ENCODE assay signal across 20 cellular contexts in genomic region chr6:88775866-88776571, GRCh38.
"Had no signal": no experiment of that assay in that cellular context is flagged by ENCODE, and none has a peak within 500 bp of the region (broad histone marks: within the 10 kb centered on the region; RNA-seq: fewer than 3 reads in every experiment).

No MANE protein-coding gene starts in this region.

- H3K4me3 Mint-ChIP-seq: activated naive CD4-positive, alpha-beta T cell treated with anti-CD3 and anti-CD28 coated beads, Interleukin-2, amount 10 ng/mL, durations not matched to agents 7 days and 5 days; activated T-helper 1 cell treated with anti-CD3 and anti-CD28 coated beads, Interleukin-12 subunit alpha, Interleukin-12 subunit beta, Interleukin-2, Interleukin-4 antibody, amounts not matched to agents 30 ng/mL and 10 ng/mL and 1 ng/mL, durations not matched to agents 14 hours and 24 hours and 36 hours; dendritic cell treated with granulocyte-macrophage colony-stimulating factor and Interleukin-4, amounts not matched to agents 40 ng/mL and 50 ng/mL, for 4 days; effector memory CD8-positive, alpha-beta T cell; nephron progenitor cell; T-cell had no signal

- H3K27me3 Mint-ChIP-seq: activated naive CD4-positive, alpha-beta T cell treated with anti-CD3 and anti-CD28 coated beads, Interleukin-2, amount 10 ng/mL, durations not matched to agents 7 days and 5 days; dendritic cell treated with granulocyte-macrophage colony-stimulating factor and Interleukin-4, amounts not matched to agents 40 ng/mL and 50 ng/mL, for 4 days; effector memory CD8-positive, alpha-beta T cell; T-cell had no signal

- H3K9me3 ChIP-seq: gastroesophageal sphincter, left ventricle myocardium inferior, psoas muscle, spleen, upper lobe of left lung had no signal

- H3K4me3 ChIP-seq: gastroesophageal sphincter, left ventricle myocardium inferior, psoas muscle, spleen, upper lobe of left lung had no signal

- H3K27ac ChIP-seq: brain microvascular endothelial cell, epithelial cell of prostate, gastroesophageal sphincter, left ventricle myocardium inferior, psoas muscle, spleen, upper lobe of left lung, WERI-Rb-1 had no signal

- H3K4me1 ChIP-seq: gastroesophageal sphincter, left ventricle myocardium inferior, psoas muscle, upper lobe of left lung had no signal

- H3K36me3 ChIP-seq: brain microvascular endothelial cell, upper lobe of left lung, WERI-Rb-1 had no signal

- ATAC-seq: effector memory CD8-positive, alpha-beta T cell; gastroesophageal sphincter; psoas muscle; sciatic nerve; T-cell had no signal

- H3K9me3 Mint-ChIP-seq: dendritic cell treated with granulocyte-macrophage colony-stimulating factor and Interleukin-4, amounts not matched to agents 40 ng/mL and 50 ng/mL, for 4 days; effector memory CD8-positive, alpha-beta T cell; T-cell had no signal

- H3K27ac Mint-ChIP-seq: activated naive CD4-positive, alpha-beta T cell treated with anti-CD3 and anti-CD28 coated beads, Interleukin-2, amount 10 ng/mL, durations not matched to agents 7 days and 5 days; dendritic cell treated with granulocyte-macrophage colony-stimulating factor and Interleukin-4, amounts not matched to agents 40 ng/mL and 50 ng/mL, for 4 days; effector memory CD8-positive, alpha-beta T cell; nephron progenitor cell; T-cell had no signal

- H3K4me1 Mint-ChIP-seq: activated naive CD4-positive, alpha-beta T cell treated with anti-CD3 and anti-CD28 coated beads, Interleukin-2, amount 10 ng/mL, durations not matched to agents 7 days and 5 days; nephron progenitor cell had no signal

- DNase-seq: activated CD4-positive, alpha-beta T cell treated with anti-CD3 and anti-CD28 coated beads, Interleukin-2, amount 50 U/mL, for 1 hour; activated naive CD4-positive, alpha-beta T cell treated with anti-CD3 and anti-CD28 coated beads, Interleukin-2, amount 10 ng/mL, durations not matched to agents 7 days and 5 days; brain microvascular endothelial cell; effector memory CD8-positive, alpha-beta T cell; kidney; left ventricle myocardium inferior; mesenchymal stem cell; nephron progenitor cell; psoas muscle; spleen; stimulated activated CD4-positive, alpha-beta T cell treated with anti-CD3 and anti-CD28 coated beads, Interleukin-1b, Interleukin-23, amount 100 ng/mL, for 48 hours; stimulated activated naive CD4-positive, alpha-beta T cell; T-cell; upper lobe of left lung; WERI-Rb-1 had no signal

- H3K27me3 ChIP-seq: brain microvascular endothelial cell, gastroesophageal sphincter, spleen, upper lobe of left lung had no signal
